Comparison of ENCODE assay signal across 11 cellular contexts in genomic region chr13:48979892-48980291, GRCh38. TPM values are rescaled to one million over a fixed set of nuclear protein-coding genes. Genes with fewer than 3 reads are reported as not detected.
DNase-seq lines count a peak whose midpoint lies in the region; ATAC-seq, FAIRE-seq and TF ChIP-seq lines count a peak whose summit lies in the region.
"Had no signal": no experiment of that assay in that cellular context is flagged by ENCODE, and none has a peak within 500 bp of the region (broad histone marks: within the 10 kb centered on the region; RNA-seq: fewer than 3 reads in every experiment).

No MANE protein-coding gene starts in this region.

- CTCF ChIA-PET in A549 (lab: Yijun Ruan, JAX) = interaction anchor here (0.8 to 1.2 kb wide), 2 partner anchors 8 to 11 kb away, joined by 3 read pairs; no protein-coding TSS in a partner anchor

- H3K4me3 ChIP-seq in A549 (no peak overlapping the region), OCI-LY3 (ENCODE audit: low read length) (peak overlapping the region; percentile 34)
- H3K4me3 ChIP-seq: skin epidermis had no signal

- peaks cover 43% of the 10 kb centered on the region for H4K20me1 ChIP-seq in OCI-LY3 (ENCODE audit: insufficient read depth, low read length)

- H3K27ac ChIP-seq in A549 (0 out of 6 replicates have a peak overlapping the region, but pooled peaks of 1 of the 2 experiments have one; percentile 36), OCI-LY3 (ENCODE audit: low read length) (peak overlapping the region; percentile 70)
- H3K27ac ChIP-seq: skin epidermis had no signal

- TF ChIP-seq CTCF in A549 (IDR thresholded peaks at IDR 0.05) (no peak), OCI-LY3 (IDR thresholded peaks at IDR 0.05; ENCODE audit: low read depth, low read length) (no peak), D721Med (IDR thresholded peaks at IDR 0.05; ENCODE audit: insufficient read depth, missing control alignments) (no peak)

- H3K9me3 ChIP-seq in A549 (no peaks in the 10 kb centered on the region), OCI-LY3 (ENCODE audit: insufficient read depth, low read length) (peaks cover 2% of the 10 kb centered on the region; the same call in 1 of the 2 replicates)

- no peak for TF ChIP-seq POLR2A in A549 (IDR thresholded peaks at IDR 0.05; ENCODE audit: low read length)

- H3K79me2 ChIP-seq in OCI-LY3 (ENCODE audit: low read length) = peaks cover 79% of the 10 kb centered on the region

- WGBS in A549 (ENCODE audit: missing lambda C conversion rate) = 90% methylated on average over 2 of the region's 2 CpGs

- H3K4me1 ChIP-seq in A549 = peaks cover 28% of the 10 kb centered on the region; the same call in 2 of the 3 replicates
- H3K4me1 ChIP-seq in OCI-LY3 (ENCODE audit: low read length) = peaks cover 41% of the 10 kb centered on the region

- peak overlapping the region; percentile 21; the same call in 1 of the 2 replicates for H3K9ac ChIP-seq in OCI-LY3 (ENCODE audit: low read length)

- POLR2A ChIA-PET in A549 (lab: Yijun Ruan, JAX) = no interaction called here

- DNase-seq in A549 (ENCODE audit: low read depth in 1 of 2, low spot score in 1 of 2) (no peak), D721Med (ENCODE audit: insufficient read length, low spot score) (no peak), NCI-H2196 treated with DMSO at 0.1 percent for 48 hours (lab: John Stamatoyannopoulos, UW; ENCODE audit: unreplicated experiment) (no peak), HTR-8/SVneo (ENCODE audit: insufficient read length, low spot score) (no peak), LoVo (ENCODE audit: low spot score) (no peak)
- DNase-seq: COR-L47, NCI-H1436 had no signal

- no peak for TF ChIP-seq RAD21 in A549 (conservative IDR thresholded peaks at IDR 0.05 in 1 of 2, IDR thresholded peaks at IDR 0.05 in 1 of 2)

- peaks cover 3% of the 10 kb centered on the region for H3K36me3 ChIP-seq in OCI-LY3 (replicated peaks; ENCODE audit: low read depth, low read length)

- H3K4me2 ChIP-seq in A549 (peak overlapping the region; percentile 78; the same call in 2 of the 3 replicates), OCI-LY3 (ENCODE audit: low read length) (peak overlapping the region; percentile 80)

- no peak for TF ChIP-seq EP300 in A549 (IDR thresholded peaks at IDR 0.05)

- FAIRE-seq in A549 (lab: Jason Lieb, UNC) (no peak), D721Med (lab: Jason Lieb, UNC) (no peak), HTR-8/SVneo (lab: Jason Lieb, UNC) (no peak)

- no peaks in the 10 kb centered on the region for H3K27me3 ChIP-seq in OCI-LY3 (ENCODE audit: low read depth, low read length)

- no peak for ATAC-seq in A549
- ATAC-seq in GM18907 (IDR thresholded peaks at IDR 0.05; ENCODE audit: unreplicated experiment) = peak; percentile 45
- ATAC-seq in HG02981 (IDR thresholded peaks at IDR 0.05; ENCODE audit: unreplicated experiment) = peak; percentile 38

- no peak overlapping the region for H2AFZ ChIP-seq in OCI-LY3 (ENCODE audit: low read depth, low read length)

TF ChIP-seq in A549, 52 proteins besides CTCF, POLR2A, EP300 and RAD21:
- no peak for TF ChIP-seq HDAC2 (IDR thresholded peaks at IDR 0.05)
- no peak for TF ChIP-seq ZNF302 (CRISPR knock-in tag; IDR thresholded peaks at IDR 0.05)
- no peak for TF ChIP-seq BHLHE40 (IDR thresholded peaks at IDR 0.05; ENCODE audit: low read depth, low read length)
- no peak for TF ChIP-seq JUNB (IDR thresholded peaks at IDR 0.05)
- TF ChIP-seq HOXB13 (CRISPR knock-in tag; IDR thresholded peaks at IDR 0.05; ENCODE audit: low read depth) = no peak
- TF ChIP-seq HEYL (CRISPR knock-in tag; IDR thresholded peaks at IDR 0.05) = no peak
- TF ChIP-seq RFX5 (IDR thresholded peaks at IDR 0.05) = no peak
- TF ChIP-seq HOXA7 (CRISPR knock-in tag; IDR thresholded peaks at IDR 0.05) = no peak
- TF ChIP-seq SMC3 (IDR thresholded peaks at IDR 0.05) = no peak
- TF ChIP-seq ESRRA (IDR thresholded peaks at IDR 0.05; ENCODE audit: borderline replicate concordance, low read length) = no peak
- no peak for TF ChIP-seq NFE2L2 (conservative IDR thresholded peaks at IDR 0.05; ENCODE audit: low read length)
- TF ChIP-seq GATA3 (IDR thresholded peaks at IDR 0.05; ENCODE audit: borderline replicate concordance) = no peak
- no peak for TF ChIP-seq KDM5A (IDR thresholded peaks at IDR 0.05)
- TF ChIP-seq E2F6 (IDR thresholded peaks at IDR 0.05; ENCODE audit: borderline replicate concordance, low read depth) = no peak

RNA-seq across cellular contexts. Expression of gene FNDC3A, which starts 4.2 kb away (rescaled TPM):
- 31.4 and 32.6 TPM in 2 replicates for polyA plus RNA-seq in A549 (2011; rRNA removed)
- polyA plus RNA-seq in A549 (2012; cell fraction: cytosol; rRNA removed) = 5.7 and 6.8 TPM in 2 replicates
- 6.0 and 9.2 TPM in 2 replicates for polyA plus RNA-seq in A549 (2012; cell fraction: nucleus; rRNA removed)
- 16.0 TPM in 3 replicates for polyA plus RNA-seq in A549 (2017; fragmentation: RNase III; extraction: RNeasy Plus Mini Kit Qiagen cat#74134 plus additional on column Dnase treatment)
- 37.5 and 49.6 TPM in 2 replicates for polyA minus RNA-seq in A549 (2011; rRNA and poly(A)+ RNA removed)

Comparison
In these comparisons a context has a peak if more than half of its experiments do, and no peak if none do; other contexts are left out.
1. ATAC-seq: peak in GM18907 (single experiment) and HG02981 (single experiment); none in A549 (0 of 2).